In the genomic region with DNA sequence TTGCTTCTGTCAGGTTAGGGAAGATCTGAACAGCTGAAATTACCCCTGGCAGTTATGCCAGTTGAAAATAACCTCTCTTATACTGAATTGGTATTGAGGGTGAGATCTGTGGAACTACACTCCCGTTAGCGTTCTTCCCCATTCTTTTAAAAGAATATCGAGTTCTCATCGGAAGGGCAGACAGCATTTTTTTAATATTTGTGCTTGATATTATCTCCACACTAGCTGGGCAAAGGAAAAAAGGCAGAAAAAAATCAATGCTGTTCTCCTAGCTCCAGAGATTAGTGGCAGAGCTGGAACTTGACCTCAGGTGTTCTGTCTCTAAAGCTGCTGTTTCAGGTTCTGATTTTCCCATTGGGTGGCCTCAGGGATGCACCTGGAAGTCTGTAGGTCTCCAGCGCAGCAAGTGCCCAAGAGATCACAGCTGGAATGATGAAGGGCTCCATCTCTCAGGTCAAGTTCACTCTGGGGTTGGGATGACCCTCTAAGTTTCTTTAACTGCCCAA, we compare ENCODE assay signal across 16 cellular contexts.
"Had no signal": no experiment of that assay in that cellular context is flagged by ENCODE, and none has a peak within 500 bp of the region (broad histone marks: within the 10 kb centered on the region; RNA-seq: fewer than 3 reads in every experiment).

No MANE protein-coding gene starts in this region.

- DNase-seq: activated CD4-positive, alpha-beta T cell treated with anti-CD3 and anti-CD28 coated beads for 48 hours; activated gamma-delta T cell; activated T-cell treated with anti-CD3 and anti-CD28 coated beads, Interleukin-2, amount 50 U/mL, for 4 hours; amniotic stem cell; effector memory CD4-positive, alpha-beta T cell; heart right ventricle; islet precursor cell; left lung; psoas muscle; sigmoid colon; stimulated activated CD4-positive, alpha-beta T cell treated with anti-CD3 and anti-CD28 coated beads, Interleukin-12 subunit alpha, Interleukin-12 subunit beta, amount 100 ng/mL, for 4 hours; stomach; T-helper 9 cell had no signal

- FAIRE-seq: frontal cortex had no signal

- H3K4me1 ChIP-seq: left lung had no signal

- H3K4me3 Mint-ChIP-seq: activated T-cell treated with anti-CD3 and anti-CD28 coated beads, Interleukin-2, amount 50 U/mL, for 4 hours; brain had no signal

- H3K9me3 ChIP-seq: heart right ventricle, left lung, psoas muscle, sigmoid colon, stomach, thoracic aorta had no signal

- H3K4me3 ChIP-seq: heart right ventricle, left lung, psoas muscle, sigmoid colon, stomach, thoracic aorta had no signal

- H3K27me3 ChIP-seq: heart right ventricle, left lung, sigmoid colon, stomach had no signal

- H3K27ac ChIP-seq: heart right ventricle, left lung, psoas muscle, sigmoid colon, stomach, thoracic aorta had no signal

- H3K9me3 Mint-ChIP-seq: activated T-cell treated with anti-CD3 and anti-CD28 coated beads, Interleukin-2, amount 50 U/mL, for 4 hours had no signal

- ATAC-seq: activated T-cell treated with anti-CD3 and anti-CD28 coated beads, Interleukin-2, amount 50 U/mL, for 4 hours; left lung had no signal
